Comparison of ENCODE assay signal across 10 cellular contexts in the genomic region with DNA sequence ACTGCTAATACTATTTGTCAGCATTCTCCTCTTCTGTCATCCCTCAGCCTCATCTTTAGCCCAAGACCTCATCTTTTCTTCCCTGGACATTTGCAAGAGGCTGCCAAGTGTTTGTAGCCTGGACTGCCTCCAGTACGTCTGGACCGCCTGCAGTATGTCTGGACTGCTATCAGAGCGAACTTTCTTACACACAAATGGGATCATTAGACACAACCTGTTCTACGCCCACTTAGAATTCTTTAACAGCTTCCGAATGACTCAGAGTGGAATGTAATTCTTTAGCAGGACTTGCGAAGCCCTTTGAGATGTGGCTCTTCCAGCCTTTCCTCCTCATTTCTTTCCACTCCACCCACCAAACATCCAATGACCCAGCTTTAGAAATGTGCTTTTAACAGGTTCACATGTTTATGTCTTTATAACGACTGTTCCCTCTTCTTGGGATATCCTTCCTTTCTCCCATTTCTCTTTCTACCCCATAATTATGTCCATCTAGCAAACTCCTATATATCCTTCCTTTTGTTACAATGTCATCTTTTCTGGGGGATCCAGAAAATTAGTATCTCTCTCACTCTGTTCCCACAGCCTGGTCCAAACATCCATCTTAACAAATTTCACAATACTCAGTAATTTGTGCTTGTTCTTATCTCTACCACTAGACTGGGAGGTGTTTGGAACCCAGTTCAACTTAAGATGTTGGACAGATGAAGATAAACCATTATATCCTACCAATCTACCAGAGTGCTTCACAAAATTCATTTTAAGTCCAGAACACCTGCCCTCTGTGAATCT.
DNase-seq lines count a peak whose midpoint lies in the region; ATAC-seq, FAIRE-seq and TF ChIP-seq lines count a peak whose summit lies in the region.
"Had no signal": no experiment of that assay in that cellular context is flagged by ENCODE, and none has a peak within 500 bp of the region (broad histone marks: within the 10 kb centered on the region; RNA-seq: fewer than 3 reads in every experiment).

No MANE protein-coding gene starts in this region.

- H3K23ac ChIP-seq in trophoblast cell (ENCODE audit: low read length), result no peak overlapping the region

- FAIRE-seq in HepG2 (lab: Jason Lieb, UNC), result no peak

- H3K9me3 Mint-ChIP-seq in CD4-positive, alpha-beta T cell, result no peaks in the 10 kb centered on the region
- no peaks in the 10 kb centered on the region for H3K9me3 Mint-ChIP-seq in CD14-positive monocyte

- no peak overlapping the region for H3K18ac ChIP-seq in trophoblast cell (ENCODE audit: low read length)

- peaks cover 96% of the 10 kb centered on the region for H3K36me3 Mint-ChIP-seq in CD4-positive, alpha-beta T cell (ENCODE audit: low read depth)
- H3K36me3 Mint-ChIP-seq in CD14-positive monocyte, result peaks cover 62 to 76% of the 10 kb centered on the region in 2 donors

- H3K36me3 ChIP-seq in trophoblast cell (ENCODE audit: control insufficient read depth in 1 of 2, insufficient read depth in 2 of 2, low read length in 2 of 2) (no peaks in the 10 kb centered on the region), HepG2 (replicated peaks in 1 of 2; ENCODE audit: control insufficient read depth in 1 of 2, insufficient read depth in 2 of 2, low read length in 2 of 2) (no peaks in the 10 kb centered on the region)

- H3K4me3 ChIP-seq in trophoblast cell (ENCODE audit: low read depth, low read length) (no peak overlapping the region), HepG2 (replicated peaks in 1 of 3; ENCODE audit: insufficient read depth in 1 of 3, low read depth in 2 of 3, low read length in 3 of 3) (no peak overlapping the region)

- peaks cover 20% of the 10 kb centered on the region for H3K4me1 Mint-ChIP-seq in CD4-positive, alpha-beta T cell (ENCODE audit: low read depth)
- no peaks in the 10 kb centered on the region for H3K4me1 Mint-ChIP-seq in CD14-positive monocyte

- no peak overlapping the region for H3K27ac ChIP-seq in CD4-positive, alpha-beta T cell (ENCODE audit: low read depth, low read length)
- H3K27ac ChIP-seq in foreskin keratinocyte (no peak overlapping the region), trophoblast cell (ENCODE audit: low read depth, low read length) (peak overlapping the region; percentile 80), HepG2 (ENCODE audit: extremely low read length, insufficient read depth, low read length) (no peak overlapping the region)

- peak overlapping the region; percentile 10 for H3K4me2 ChIP-seq in trophoblast cell (ENCODE audit: low read length)
- no peak overlapping the region for H3K4me2 ChIP-seq in HepG2 (ENCODE audit: low read depth, low read length)

- H4K8ac ChIP-seq in trophoblast cell (ENCODE audit: low read depth, low read length), result no peak overlapping the region

- TF ChIP-seq POLR2A in HepG2 (IDR thresholded peaks at IDR 0.05; ENCODE audit: insufficient read depth in 1 of 2, low read depth in 2 of 2, low read length in 2 of 2), result no peak

- H3K4me1 ChIP-seq in foreskin keratinocyte, result no peaks in the 10 kb centered on the region
- peaks cover 3 to 11% of the 10 kb centered on the region in 2 experiments for H3K4me1 ChIP-seq in trophoblast cell (ENCODE audit: control insufficient read depth in 1 of 2, insufficient read depth in 2 of 2, low read length in 2 of 2)
- no peaks in the 10 kb centered on the region for H3K4me1 ChIP-seq in HepG2 (ENCODE audit: insufficient read depth, low read length)

- no peaks in the 10 kb centered on the region for H3K27me3 ChIP-seq in CD4-positive, alpha-beta T cell (ENCODE audit: control insufficient read depth, insufficient read depth, low read length)
- H3K27me3 ChIP-seq in foreskin keratinocyte (no peaks in the 10 kb centered on the region), trophoblast cell (ENCODE audit: insufficient read depth, low read length) (no peaks in the 10 kb centered on the region), HepG2 (ENCODE audit: control insufficient read depth in 1 of 2, insufficient read depth in 2 of 2, low read length in 2 of 2) (peaks cover 0 to 6% of the 10 kb centered on the region in 2 experiments; a peak in 1 of 5 replicates)

- H3K79me2 ChIP-seq in trophoblast cell (ENCODE audit: control insufficient read depth, insufficient read depth, low read length, poor library complexity) (no peaks in the 10 kb centered on the region), HepG2 (ENCODE audit: insufficient read depth, low read length) (no peaks in the 10 kb centered on the region)

- H3K27me3 Mint-ChIP-seq in CD4-positive, alpha-beta T cell, result no peaks in the 10 kb centered on the region
- no peaks in the 10 kb centered on the region for H3K27me3 Mint-ChIP-seq in CD14-positive monocyte (ENCODE audit: low read depth in 3 of 3)

- no peak for TF ChIP-seq RAD21 in HepG2 (CRISPR knock-in tag; IDR thresholded peaks at IDR 0.05)

- no peak overlapping the region for H3K4me3 Mint-ChIP-seq in CD4-positive, alpha-beta T cell
- no peak overlapping the region for H3K4me3 Mint-ChIP-seq in CD14-positive monocyte

- no peak overlapping the region for H4K12ac ChIP-seq in trophoblast cell (ENCODE audit: low read depth, low read length)

- no peak overlapping the region for H3K4ac ChIP-seq in trophoblast cell (ENCODE audit: low read depth, low read length)

- H4K91ac ChIP-seq in trophoblast cell (ENCODE audit: low read depth, low read length), result no peak overlapping the region

- intact Hi-C loops in CD4-positive, alpha-beta T cell (cut with DNase I, micrococcal nuclease), result no loop called here
- intact Hi-C loops in HepG2 (cut with micrococcal nuclease; ENCODE audit: unreplicated experiment), result no loop called here
- intact Hi-C loops in CD14-positive monocyte (cut with micrococcal nuclease), result no loop called here

- no peak overlapping the region for H3K14ac ChIP-seq in trophoblast cell (ENCODE audit: low read length)

- H2AFZ ChIP-seq in trophoblast cell (ENCODE audit: insufficient read depth, low read length, poor library complexity), result no peak overlapping the region
- H2AFZ ChIP-seq in HepG2 (ENCODE audit: low read length), result no peak overlapping the region

- in situ Hi-C loops in HepG2 (cut with HindIII; ENCODE audit: extremely low pct_ligation_motif_present, low pct_unique_long_range_greater_than_20kb), result no loop called here

- H2BK5ac ChIP-seq in trophoblast cell (ENCODE audit: low read depth, low read length, poor library complexity), result no peak overlapping the region

- peak overlapping the region; percentile 45 for H3K27ac Mint-ChIP-seq in CD4-positive, alpha-beta T cell
- peak overlapping the region in 1 of 7 donors; percentile 28 for H3K27ac Mint-ChIP-seq in CD14-positive monocyte

- no peak overlapping the region for H2BK120ac ChIP-seq in trophoblast cell (ENCODE audit: insufficient read depth, low read length, poor library complexity)

- H3K9ac ChIP-seq in trophoblast cell (ENCODE audit: low read length) (no peak overlapping the region), HepG2 (ENCODE audit: insufficient read depth, low read depth, low read length) (no peak overlapping the region)

- H3K79me1 ChIP-seq in trophoblast cell (ENCODE audit: low read length), result peaks cover 5% of the 10 kb centered on the region

- no peak overlapping the region for H2BK12ac ChIP-seq in trophoblast cell (ENCODE audit: low read length)

- CTCF ChIA-PET in CD4-positive, alpha-beta T cell (lab: Charles Lee), result interaction anchor here (1.2 to 1.9 kb wide), 2 partner anchors 11 to 12 kb away, joined by 4 to 7 read pairs; no protein-coding TSS in a partner anchor
- CTCF ChIA-PET in HepG2 (lab: Yijun Ruan, JAX; ENCODE audit: low intra/inter-chr PET ratio, low total read pairs), result no interaction called here

- no peaks in the 10 kb centered on the region for H3K9me3 ChIP-seq in CD4-positive, alpha-beta T cell (ENCODE audit: control insufficient read depth, low read length)
- H3K9me3 ChIP-seq in trophoblast cell (ENCODE audit: insufficient read depth, low read depth, low read length) (no peaks in the 10 kb centered on the region), HepG2 (ENCODE audit: low read length) (no peaks in the 10 kb centered on the region)

- WGBS in trophoblast cell (ENCODE audit: extremely low coverage, insufficient coverage, insufficient read length), result no CpG with 5 or more reads among the region's 7 CpGs
- 38% methylated on average over 7 of the region's 7 CpGs for WGBS in HepG2 (ENCODE audit: low lambda C conversion rate)

- TF ChIP-seq EP300 in HepG2 (IDR thresholded peaks at IDR 0.05; ENCODE audit: low read depth in 2 of 2, low read length in 2 of 2) (no peak), HepG2 (CRISPR knock-in tag; IDR thresholded peaks at IDR 0.05; ENCODE audit: borderline replicate concordance) (no peak)

- no peak for ATAC-seq in CD4-positive, alpha-beta T cell (ENCODE audit: poor library complexity)
- ATAC-seq in SK-N-SH treated with all-trans-retinoic acid at 6 μM for 48 hours (peak; percentile 76), foreskin keratinocyte (peak; percentile 8), HepG2 (no peak)

- BruUV-seq in HepG2 (replicated peaks; lab: Mats Ljungman, UMichigan), result no TSS peak

- no peak overlapping the region for H2AK5ac ChIP-seq in trophoblast cell (ENCODE audit: low read length)

- POLR2A ChIA-PET in CD4-positive, alpha-beta T cell (lab: Charles Lee), result no interaction called here
- POLR2A ChIA-PET in HepG2 (lab: Yijun Ruan, JAX), result no interaction called here

- no peaks in the 10 kb centered on the region for H4K20me1 ChIP-seq in HepG2 (ENCODE audit: insufficient read depth, low read length)

- DNase-seq in CD4-positive, alpha-beta T cell, result no peak
- DNase-seq in foreskin keratinocyte (no peak), trophoblast cell (peak; percentile 87 to 98), HepG2 (ENCODE audit: low spot score) (no peak), CD14-positive monocyte (ENCODE audit: low spot score) (no peak), NCI-H1417 treated with DMSO at 0.1 percent for 48 hours (lab: John Stamatoyannopoulos, UW) (no peak)
- no peak for DNase-seq in stimulated activated naive CD4-positive, alpha-beta T cell (lab: John Stamatoyannopoulos, UW)
- DNase-seq: activated effector memory CD4-positive, alpha-beta T cell treated with Interleukin-2 at 50 U/mL for 16 hours; NCI-H1694 had no signal

- TF ChIP-seq CTCF in CD4-positive, alpha-beta T cell (IDR thresholded peaks at IDR 0.05), result no peak
- TF ChIP-seq CTCF in foreskin keratinocyte (conservative IDR thresholded peaks at IDR 0.05) (no peak), HepG2 (CRISPR knock-in tag; IDR thresholded peaks at IDR 0.05) (no peak), CD14-positive monocyte (IDR thresholded peaks at IDR 0.05) (no peak)

TF ChIP-seq in SK-N-SH treated with all-trans-retinoic acid at 6 μM for 48 hours, 23 proteins besides CTCF, POLR2A, EP300 and RAD21 (continues in another document):
- TF ChIP-seq RARB (CRISPR knock-in tag; IDR thresholded peaks at IDR 0.05), result no peak

TF ChIP-seq in HepG2, 621 proteins besides CTCF, POLR2A, EP300 and RAD21 (continues in another document):
- TF ChIP-seq PHF5A (CRISPR knock-in tag; IDR thresholded peaks at IDR 0.05; ENCODE audit: low read depth, unreplicated experiment) (no peak), ZNF577 (CRISPR knock-in tag; IDR thresholded peaks at IDR 0.05; ENCODE audit: borderline replicate concordance, low read depth) (no peak), RXRA (CRISPR knock-in tag; IDR thresholded peaks at IDR 0.05) (no peak)

Comparison
In these comparisons a context has a peak if more than half of its experiments do, and no peak if none do; other contexts are left out.
1. ATAC-seq: peak in SK-N-SH treated with all-trans-retinoic acid at 6 μM for 48 hours (single experiment) and foreskin keratinocyte (single experiment); none in CD4-positive, alpha-beta T cell (single experiment) and HepG2 (single experiment).
2. DNase-seq: peak in trophoblast cell (2 of 2); none in CD4-positive, alpha-beta T cell (0 of 10), foreskin keratinocyte (0 of 2), HepG2 (single experiment), CD14-positive monocyte (single experiment), NCI-H1417 treated with DMSO at 0.1 percent for 48 hours (single experiment) and stimulated activated naive CD4-positive, alpha-beta T cell (0 of 6).